In the genomic region with DNA sequence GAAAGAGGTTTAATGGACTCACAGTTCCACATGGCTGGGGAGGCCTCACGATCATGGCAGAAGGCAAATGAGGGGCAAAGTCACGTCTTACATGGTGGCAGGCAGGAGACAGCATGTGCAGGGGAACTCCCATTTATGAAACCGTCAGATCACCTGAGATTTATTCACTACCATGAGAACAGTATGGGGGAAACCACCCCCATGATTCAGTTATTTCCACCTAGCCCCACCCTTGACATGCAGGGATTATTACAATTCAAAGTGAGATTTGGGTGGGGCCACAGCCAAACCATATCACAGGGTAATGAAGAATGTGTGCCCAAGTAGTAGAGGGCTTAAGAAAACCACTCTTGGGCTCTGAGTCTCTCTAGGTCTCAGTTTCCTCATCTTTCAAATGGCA, we compare ENCODE assay signal across 1 cellular context.
TF ChIP-seq lines count a peak whose summit lies in the region.

No MANE protein-coding gene starts in this region.

TF ChIP-seq in HepG2, 621 proteins besides CTCF, POLR2A, EP300 and RAD21:
- TF ChIP-seq BCLAF1 (IDR thresholded peaks at IDR 0.05) (no peak), RFX3 (CRISPR knock-in tag; IDR thresholded peaks at IDR 0.05) (no peak), GATAD1 (CRISPR knock-in tag; IDR thresholded peaks at IDR 0.05) (no peak), IRF2 (CRISPR knock-in tag; IDR thresholded peaks at IDR 0.05) (no peak), ZNF780A (CRISPR knock-in tag; IDR thresholded peaks at IDR 0.05) (no peak), TGIF2 (CRISPR knock-in tag; IDR thresholded peaks at IDR 0.05) (no peak)
